In genomic region chr10:31739759-31740158, GRCh38 we compare ENCODE assay signal across 11 cellular contexts.
DNase-seq lines count a peak whose midpoint lies in the region; TF ChIP-seq lines count a peak whose summit lies in the region.
"Had no signal": no experiment of that assay in that cellular context is flagged by ENCODE, and none has a peak within 500 bp of the region (broad histone marks: within the 10 kb centered on the region; RNA-seq: fewer than 3 reads in every experiment).

No MANE protein-coding gene starts in this region.

- DNase-seq in ELR (ENCODE audit: low read depth) (peak; percentile 27), NCI-H2171 treated with DMSO at 0.1 percent for 48 hours (lab: John Stamatoyannopoulos, UW) (peak; percentile 44), fibroblast of mammary gland (ENCODE audit: low read depth) (peak; percentile 85), skeletal muscle cell (ENCODE audit: low read depth) (peak; percentile 75), NCI-H748 (lab: John Stamatoyannopoulos, UW; ENCODE audit: unreplicated experiment) (no peak), NK-92 (lab: John Stamatoyannopoulos, UW; ENCODE audit: unreplicated experiment) (no peak), NCI-H2196 treated with DMSO at 0.1 percent for 48 hours (lab: John Stamatoyannopoulos, UW; ENCODE audit: unreplicated experiment) (no peak), NOMO-1 treated with DMSO at 0.1 percent for 48 hours (lab: John Stamatoyannopoulos, UW; ENCODE audit: unreplicated experiment) (no peak)
- DNase-seq: activated CD4-positive, alpha-beta memory T cell treated with anti-CD3 and anti-CD28 coated beads for 36 hours; COR-L47; erythroblast had no signal

- H3K4me3 ChIP-seq in fibroblast of mammary gland (ENCODE audit: control insufficient read depth, low read depth, low read length) (no peak overlapping the region), skeletal muscle cell (ENCODE audit: low read depth, low read length) (no peak overlapping the region)

- no peak for TF ChIP-seq CTCF in fibroblast of mammary gland (conservative IDR thresholded peaks at IDR 0.05; ENCODE audit: control insufficient read depth, insufficient read depth, low read depth, low read length)

Comparison
In these comparisons a context has a peak if more than half of its experiments do, and no peak if none do; other contexts are left out.
1. DNase-seq: peak in ELR (single experiment), NCI-H2171 treated with DMSO at 0.1 percent for 48 hours (single experiment), fibroblast of mammary gland (single experiment) and skeletal muscle cell (single experiment); none in NCI-H748 (single experiment), NK-92 (single experiment), NCI-H2196 treated with DMSO at 0.1 percent for 48 hours (single experiment) and NOMO-1 treated with DMSO at 0.1 percent for 48 hours (single experiment).